8 cellular contexts compared by ENCODE assay signal in the genomic region with DNA sequence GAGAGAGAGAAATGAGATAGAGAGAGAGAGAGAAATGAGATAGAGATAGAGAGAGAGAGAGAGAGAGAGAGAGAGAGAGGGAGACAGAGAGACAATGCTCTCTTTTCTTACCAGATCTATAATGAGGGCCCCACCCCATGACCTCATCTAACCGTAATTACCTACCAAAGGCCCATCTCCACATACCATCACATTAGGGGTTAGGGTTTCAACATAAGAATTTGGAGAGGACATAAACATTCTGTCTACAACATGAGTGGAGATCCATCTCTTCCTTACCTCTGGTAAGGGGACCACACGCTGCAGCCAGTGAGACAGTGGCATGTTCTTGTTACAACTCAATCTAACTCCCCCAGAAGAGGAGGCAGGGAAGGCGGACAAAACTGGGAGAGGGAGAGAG. TPM values are rescaled to one million over a fixed set of nuclear protein-coding genes. Genes with fewer than 3 reads are reported as not detected.
DNase-seq lines count a peak whose midpoint lies in the region; ATAC-seq and TF ChIP-seq lines count a peak whose summit lies in the region.
"Not testable (repeated sequence)": the region's sequence is repeated elsewhere in the genome, so short reads cannot be mapped to it uniquely, and the experiment has no call there.

No MANE protein-coding gene starts in this region.

- TF ChIP-seq CTCF in HEK293 (tag by site-specific recombination; IDR thresholded peaks at IDR 0.05); activated CD8-positive, alpha-beta T cell treated with anti-CD3 and anti-CD28 coated beads for 36 hours (IDR thresholded peaks at IDR 0.05); fibroblast of lung (conservative IDR thresholded peaks at IDR 0.05 in 1 of 2, IDR thresholded peaks at IDR 0.05 in 1 of 2; ENCODE audit: low read depth in 1 of 2, low read length in 2 of 2); natural killer cell (IDR thresholded peaks at IDR 0.05): not testable (repeated sequence)

- peak overlapping the region in 6 of 8 donors; percentile 68 to 88 (median 80) for H3K27ac Mint-ChIP-seq in CD8-positive, alpha-beta memory T cell
- H3K27ac Mint-ChIP-seq in activated CD8-positive, alpha-beta T cell treated with anti-CD3 and anti-CD28 coated beads for 36 hours: not testable (repeated sequence)
- peak overlapping the region; percentile 51 for H3K27ac Mint-ChIP-seq in activated naive CD8-positive, alpha-beta T cell treated with anti-CD3 and anti-CD28 coated beads, Interleukin-2, amount 10 ng/mL, durations not matched to agents 7 days and 5 days
- H3K27ac Mint-ChIP-seq in natural killer cell: peak overlapping the region; percentile 2 to 59
- peak overlapping the region; percentile 19 for H3K27ac Mint-ChIP-seq in stimulated activated naive CD8-positive, alpha-beta T cell treated with anti-CD3 and anti-CD28 coated beads, Interleukin-15, Interleukin-2, amounts not matched to agents 100 ng/mL and 50 ng/mL, for 24 hours

- not testable (repeated sequence) for H3K9me3 Mint-ChIP-seq in CD8-positive, alpha-beta memory T cell; activated CD8-positive, alpha-beta T cell treated with anti-CD3 and anti-CD28 coated beads for 36 hours; activated naive CD8-positive, alpha-beta T cell treated with anti-CD3 and anti-CD28 coated beads, Interleukin-2, amount 10 ng/mL, durations not matched to agents 7 days and 5 days; natural killer cell; stimulated activated naive CD8-positive, alpha-beta T cell treated with anti-CD3 and anti-CD28 coated beads, Interleukin-15, Interleukin-2, amounts not matched to agents 100 ng/mL and 50 ng/mL, for 24 hours

- H3K4me1 ChIP-seq in CD8-positive, alpha-beta memory T cell (ENCODE audit: insufficient read depth, low read length); HEK293 (ENCODE audit: control insufficient read depth, insufficient read depth, low read length); SJCRH30; fibroblast of lung (ENCODE audit: control insufficient read depth, extremely low read depth, insufficient read depth, low read length): not testable (repeated sequence)

- intact Hi-C loops in activated CD8-positive, alpha-beta T cell treated with anti-CD3 and anti-CD28 coated beads for 36 hours (cut with micrococcal nuclease); natural killer cell (cut with micrococcal nuclease): not testable (repeated sequence)

- H3K27me3 Mint-ChIP-seq in CD8-positive, alpha-beta memory T cell; activated CD8-positive, alpha-beta T cell treated with anti-CD3 and anti-CD28 coated beads for 36 hours; activated naive CD8-positive, alpha-beta T cell treated with anti-CD3 and anti-CD28 coated beads, Interleukin-2, amount 10 ng/mL, durations not matched to agents 7 days and 5 days; natural killer cell (ENCODE audit: low read depth in 2 of 2); stimulated activated naive CD8-positive, alpha-beta T cell treated with anti-CD3 and anti-CD28 coated beads, Interleukin-15, Interleukin-2, amounts not matched to agents 100 ng/mL and 50 ng/mL, for 24 hours: not testable (repeated sequence)

- not testable (repeated sequence) for DNase-seq in CD8-positive, alpha-beta memory T cell; activated CD8-positive, alpha-beta T cell treated with anti-CD3 and anti-CD28 coated beads for 36 hours; activated naive CD8-positive, alpha-beta T cell treated with anti-CD3 and anti-CD28 coated beads, Interleukin-2, amount 10 ng/mL, durations not matched to agents 7 days and 5 days; fibroblast of lung (ENCODE audit: low read depth in 2 of 2); natural killer cell
- DNase-seq in SJCRH30: peak; percentile 43 to 57

- not testable (repeated sequence) for H3K27ac ChIP-seq in CD8-positive, alpha-beta memory T cell (ENCODE audit: low read depth, low read length); HEK293 (ENCODE audit: extremely low read depth, low read depth, low read length)
- H3K27ac ChIP-seq in SJCRH30 (peak overlapping the region; percentile 87), fibroblast of lung (ENCODE audit: insufficient read depth, low read length) (peak overlapping the region; percentile 2)

- H3K27me3 ChIP-seq in CD8-positive, alpha-beta memory T cell (ENCODE audit: insufficient read depth, low read length, poor library complexity, severe bottlenecking); SJCRH30; fibroblast of lung (ENCODE audit: control insufficient read depth, insufficient read depth, low read length): not testable (repeated sequence)

- H2AFZ ChIP-seq in fibroblast of lung (ENCODE audit: low read length): peak overlapping the region; percentile 49

- not testable (repeated sequence) for H4K20me1 ChIP-seq in fibroblast of lung (ENCODE audit: control insufficient read depth, extremely low read depth, insufficient read depth, low read length)

- H3K9me3 ChIP-seq in CD8-positive, alpha-beta memory T cell (ENCODE audit: low read length); HEK293 (ENCODE audit: control insufficient read depth, insufficient read depth, low read depth, low read length); SJCRH30 (replicated peaks); fibroblast of lung (ENCODE audit: control insufficient read depth, insufficient read depth, low read depth, low read length): not testable (repeated sequence)

- peak overlapping the region; percentile 59 for H3K4me2 ChIP-seq in fibroblast of lung (ENCODE audit: extremely low read depth, insufficient read depth, low read length)

- H3K4me1 Mint-ChIP-seq in CD8-positive, alpha-beta memory T cell: peaks cover 19 to 33% (median 27%) of the 10 kb centered on the region in 3 donors
- H3K4me1 Mint-ChIP-seq in activated CD8-positive, alpha-beta T cell treated with anti-CD3 and anti-CD28 coated beads for 36 hours (ENCODE audit: low read depth): peaks cover 15% of the 10 kb centered on the region
- peaks cover 10% of the 10 kb centered on the region for H3K4me1 Mint-ChIP-seq in activated naive CD8-positive, alpha-beta T cell treated with anti-CD3 and anti-CD28 coated beads, Interleukin-2, amount 10 ng/mL, durations not matched to agents 7 days and 5 days
- peaks cover 19 to 33% of the 10 kb centered on the region in 2 donors for H3K4me1 Mint-ChIP-seq in natural killer cell
- H3K4me1 Mint-ChIP-seq in stimulated activated naive CD8-positive, alpha-beta T cell treated with anti-CD3 and anti-CD28 coated beads, Interleukin-15, Interleukin-2, amounts not matched to agents 100 ng/mL and 50 ng/mL, for 24 hours (ENCODE audit: low read depth): peaks cover 26% of the 10 kb centered on the region

- not testable (repeated sequence) for ATAC-seq in activated CD8-positive, alpha-beta T cell treated with anti-CD3 and anti-CD28 coated beads for 36 hours; activated naive CD8-positive, alpha-beta T cell treated with anti-CD3 and anti-CD28 coated beads, Interleukin-2, amount 10 ng/mL, durations not matched to agents 7 days and 5 days (ENCODE audit: low read depth); natural killer cell

- not testable (repeated sequence) for H3K9ac ChIP-seq in fibroblast of lung (ENCODE audit: insufficient read depth, low read length)

- peak overlapping the region; percentile 43 to 82 (median 72) for H3K4me3 Mint-ChIP-seq in CD8-positive, alpha-beta memory T cell
- H3K4me3 Mint-ChIP-seq in activated CD8-positive, alpha-beta T cell treated with anti-CD3 and anti-CD28 coated beads for 36 hours: peak overlapping the region; percentile 22
- peak overlapping the region; percentile 56 for H3K4me3 Mint-ChIP-seq in activated naive CD8-positive, alpha-beta T cell treated with anti-CD3 and anti-CD28 coated beads, Interleukin-2, amount 10 ng/mL, durations not matched to agents 7 days and 5 days
- peak overlapping the region; percentile 70 for H3K4me3 Mint-ChIP-seq in natural killer cell
- peak overlapping the region; percentile 58 for H3K4me3 Mint-ChIP-seq in stimulated activated naive CD8-positive, alpha-beta T cell treated with anti-CD3 and anti-CD28 coated beads, Interleukin-15, Interleukin-2, amounts not matched to agents 100 ng/mL and 50 ng/mL, for 24 hours

- H3K36me3 ChIP-seq in CD8-positive, alpha-beta memory T cell (ENCODE audit: insufficient read depth, low read length); HEK293 (ENCODE audit: control insufficient read depth in 2 of 2, insufficient read depth in 1 of 2, low read length in 2 of 2); SJCRH30; fibroblast of lung (ENCODE audit: control insufficient read depth, insufficient read depth, low read length): not testable (repeated sequence)

- POLR2A ChIA-PET in CD8-positive, alpha-beta memory T cell (lab: Charles Lee); HEK293 (lab: Yijun Ruan, JAX); activated CD8-positive, alpha-beta T cell treated with anti-CD3 and anti-CD28 coated beads for 36 hours (lab: Charles Lee); activated naive CD8-positive, alpha-beta T cell treated with anti-CD3 and anti-CD28 coated beads, Interleukin-2, amount 10 ng/mL, durations not matched to agents 7 days and 5 days (lab: Charles Lee): not testable (repeated sequence)

- not testable (repeated sequence) for H3K4me3 ChIP-seq in CD8-positive, alpha-beta memory T cell (ENCODE audit: low read length); HEK293 (ENCODE audit: low read depth, low read length); fibroblast of lung (replicated peaks in 1 of 4; ENCODE audit: control extremely low read depth in 1 of 4, insufficient read depth in 1 of 4, low read depth in 3 of 4, low read length in 4 of 4)
- peak overlapping the region; percentile 100 for H3K4me3 ChIP-seq in SJCRH30

- H3K36me3 Mint-ChIP-seq in CD8-positive, alpha-beta memory T cell; activated CD8-positive, alpha-beta T cell treated with anti-CD3 and anti-CD28 coated beads for 36 hours (ENCODE audit: low read depth); activated naive CD8-positive, alpha-beta T cell treated with anti-CD3 and anti-CD28 coated beads, Interleukin-2, amount 10 ng/mL, durations not matched to agents 7 days and 5 days; natural killer cell; stimulated activated naive CD8-positive, alpha-beta T cell treated with anti-CD3 and anti-CD28 coated beads, Interleukin-15, Interleukin-2, amounts not matched to agents 100 ng/mL and 50 ng/mL, for 24 hours (ENCODE audit: low read depth): not testable (repeated sequence)

- not testable (repeated sequence) for H3K79me2 ChIP-seq in fibroblast of lung (ENCODE audit: control insufficient read depth, insufficient read depth, low read length)

- CTCF ChIA-PET in CD8-positive, alpha-beta memory T cell (lab: Charles Lee): interaction anchor here (1.7 kb wide), 1 partner anchor 22 kb away, joined by 7 read pairs; no protein-coding TSS in a partner anchor
- CTCF ChIA-PET in HEK293 (lab: Yijun Ruan, JAX): interaction anchor here (1.0 kb wide), 1 partner anchor 158 kb away, joined by 3 read pairs; no protein-coding TSS in a partner anchor
- CTCF ChIA-PET in activated CD8-positive, alpha-beta T cell treated with anti-CD3 and anti-CD28 coated beads for 36 hours (lab: Charles Lee): not testable (repeated sequence)

RNA-seq across cellular contexts. Expression of a gene that starts 44.5 kb away (rescaled TPM):
- total RNA-seq in CD8-positive, alpha-beta memory T cell: 10 to 100 TPM; 14.7 to 15.9 TPM
- polyA plus RNA-seq in CD8-positive, alpha-beta memory T cell: 13.6 TPM
- total RNA-seq in SJCRH30 (2014; rRNA removed; shearing (Covaris generic)): 5.2 and 7.5 TPM in 2 replicates
- 10 to 100 TPM; 11.8 TPM for total RNA-seq in activated CD8-positive, alpha-beta T cell treated with anti-CD3 and anti-CD28 coated beads for 36 hours
- 10 to 100 TPM; 23.9 to 27.4 TPM for total RNA-seq in activated naive CD8-positive, alpha-beta T cell treated with anti-CD3 and anti-CD28 coated beads, Interleukin-2, amount 10 ng/mL, durations not matched to agents 7 days and 5 days
- total RNA-seq in fibroblast of lung (6.9 and 11.7 TPM in 2 replicates), natural killer cell (10 to 100 TPM; 16.7 to 23.5 (median 22.5) TPM)
- 6.4 and 7.4 TPM in 2 replicates for polyA plus RNA-seq in fibroblast of lung
- 5.0 and 5.6 TPM in 2 replicates for polyA plus RNA-seq in fibroblast of lung (2012)
- 13.2 and 14.9 TPM in 2 replicates for polyA minus RNA-seq in fibroblast of lung (ENCODE audit: low replicate concordance)

Comparison
In these comparisons a context has a peak if more than half of its experiments do, and no peak if none do; other contexts are left out.
1. H3K4me3 Mint-ChIP-seq: peak in every context shown above with its lines; median percentile 72 in CD8-positive, alpha-beta memory T cell; 70 in natural killer cell; 58 in stimulated activated naive CD8-positive, alpha-beta T cell treated with anti-CD3 and anti-CD28 coated beads, Interleukin-15, Interleukin-2, amounts not matched to agents 100 ng/mL and 50 ng/mL, for 24 hours; 56 in activated naive CD8-positive, alpha-beta T cell treated with anti-CD3 and anti-CD28 coated beads, Interleukin-2, amount 10 ng/mL, durations not matched to agents 7 days and 5 days; 22 in activated CD8-positive, alpha-beta T cell treated with anti-CD3 and anti-CD28 coated beads for 36 hours.